Comparison of ENCODE assay signal across 8 cellular contexts in the genomic region with DNA sequence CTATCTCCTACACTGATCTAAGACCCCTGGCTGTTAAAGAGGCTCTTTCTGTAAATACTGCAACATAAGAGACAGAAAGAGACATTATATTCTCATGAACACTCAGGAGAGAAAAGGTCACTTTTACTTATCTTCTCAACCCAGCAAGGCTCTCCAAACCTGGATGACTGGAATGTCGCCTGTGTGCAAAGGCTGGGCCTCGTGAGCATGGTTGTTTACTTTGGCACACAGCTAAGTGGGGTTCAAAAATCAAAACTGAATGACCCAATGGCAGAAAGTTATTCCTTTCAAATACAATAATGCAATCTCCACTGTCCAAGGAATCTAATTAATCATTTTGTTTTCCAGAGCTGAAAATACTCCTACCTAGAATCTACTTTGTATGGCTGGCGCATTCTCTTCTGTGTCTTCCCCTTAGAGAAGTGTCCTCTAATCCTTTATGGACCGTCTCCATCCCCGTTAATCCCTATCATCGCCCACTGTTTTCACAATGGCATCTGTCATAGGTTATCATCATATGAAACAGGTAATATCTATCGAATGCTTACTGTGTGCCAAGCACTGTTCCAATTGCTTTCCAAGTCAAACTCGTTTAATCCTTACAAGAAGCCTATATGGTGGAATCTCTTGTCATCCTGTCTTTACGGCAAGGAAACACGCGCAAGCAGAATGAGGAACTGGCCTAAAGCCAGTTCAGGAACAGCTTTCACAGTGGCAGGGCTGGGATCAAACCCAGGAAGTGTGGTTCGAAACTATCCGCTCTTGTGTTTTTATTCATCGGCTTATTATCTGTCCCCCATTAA. TPM values are rescaled to one million over a fixed set of nuclear protein-coding genes. Genes with fewer than 3 reads are reported as not detected.
DNase-seq lines count a peak whose midpoint lies in the region; ATAC-seq, FAIRE-seq and TF ChIP-seq lines count a peak whose summit lies in the region.

No MANE protein-coding gene starts in this region.

- H3K36me3 Mint-ChIP-seq in naive thymus-derived CD4-positive, alpha-beta T cell = peaks cover 0 to 25% (median 9%) of the 10 kb centered on the region in 5 donors

- TF ChIP-seq CTCF in LNCaP clone FGC (IDR thresholded peaks at IDR 0.05; ENCODE audit: control insufficient read depth, extremely low read depth, insufficient read depth) (no peak), bronchial epithelial cell (IDR thresholded peaks at IDR 0.05; ENCODE audit: insufficient read depth, low read length, severe bottlenecking) (no peak), right atrium auricular region (IDR thresholded peaks at IDR 0.05) (no peak)

- no peaks in the 10 kb centered on the region for H3K27me3 ChIP-seq in bronchial epithelial cell (ENCODE audit: control insufficient read depth, insufficient read depth, low read length)
- no peaks in the 10 kb centered on the region for H3K27me3 ChIP-seq in naive thymus-derived CD4-positive, alpha-beta T cell (ENCODE audit: control insufficient read depth in 2 of 2, insufficient read depth in 2 of 2, low read length in 2 of 2)
- H3K27me3 ChIP-seq in right atrium auricular region = no peaks in the 10 kb centered on the region

- peak overlapping the region; percentile 95 for H3K4me3 ChIP-seq in LNCaP clone FGC (ENCODE audit: low read depth, low read length)
- no peak overlapping the region for H3K4me3 ChIP-seq in bronchial epithelial cell (ENCODE audit: low read depth, low read length)
- H3K4me3 ChIP-seq in naive thymus-derived CD4-positive, alpha-beta T cell (ENCODE audit: low read length) = peak overlapping the region; percentile 99
- H3K4me3 ChIP-seq in right atrium auricular region = peak overlapping the region in 1 of 2 donors; percentile 99

- peak overlapping the region; percentile 90 for H3K27ac ChIP-seq in naive thymus-derived CD4-positive, alpha-beta T cell (ENCODE audit: low read depth, low read length)
- no peak overlapping the region for H3K27ac ChIP-seq in right atrium auricular region

- intact Hi-C loops in naive thymus-derived CD4-positive, alpha-beta T cell (cut with micrococcal nuclease) = loop anchor here in 1 of 2 donors (5.0 kb wide), 3 partner anchors 107 to 1347 kb away; a partner anchor contains a TSS

- peak overlapping the region; percentile 83 to 100 (median 98) for H3K4me3 Mint-ChIP-seq in naive thymus-derived CD4-positive, alpha-beta T cell

- DNase-seq in CD1c-positive myeloid dendritic cell (ENCODE audit: extremely low spot score) (peak; percentile 71), LNCaP clone FGC (ENCODE audit: low read depth) (peak; percentile 79), bronchial epithelial cell (ENCODE audit: low read depth) (peak; percentile 2), NCI-H1092 treated with DMSO at 0.1 percent for 48 hours (lab: John Stamatoyannopoulos, UW) (no peak), right atrium auricular region (ENCODE audit: low spot score) (no peak)
- no peak for DNase-seq in naive thymus-derived CD4-positive, alpha-beta T cell
- no peak for DNase-seq in NK-92 treated with Interleukin-12 subunit alpha and Interleukin-12 subunit beta, amount 100 ng/mL, for 24 hours (lab: John Stamatoyannopoulos, UW)

- peaks cover under 1% of the 10 kb centered on the region for H3K36me3 ChIP-seq in bronchial epithelial cell (ENCODE audit: control insufficient read depth, insufficient read depth, low read length)
- peaks cover 0 to 8% (median 0%) of the 10 kb centered on the region in 3 experiments for H3K36me3 ChIP-seq in naive thymus-derived CD4-positive, alpha-beta T cell (ENCODE audit: control insufficient read depth in 2 of 3, insufficient read depth in 3 of 3, low read length in 3 of 3)
- no peaks in the 10 kb centered on the region for H3K36me3 ChIP-seq in right atrium auricular region

- H3K27ac Mint-ChIP-seq in naive thymus-derived CD4-positive, alpha-beta T cell = peak overlapping the region; percentile 16 to 97 (median 90)

- CTCF ChIA-PET in naive thymus-derived CD4-positive, alpha-beta T cell (lab: Charles Lee) = no interaction called here

- no peaks in the 10 kb centered on the region for H3K9me3 ChIP-seq in naive thymus-derived CD4-positive, alpha-beta T cell (ENCODE audit: control insufficient read depth in 2 of 3, low read length in 3 of 3)
- no peaks in the 10 kb centered on the region for H3K9me3 ChIP-seq in right atrium auricular region

- H3K4me1 Mint-ChIP-seq in naive thymus-derived CD4-positive, alpha-beta T cell = peaks cover 37 to 60% (median 51%) of the 10 kb centered on the region in 7 donors

- H3K4me1 ChIP-seq in naive thymus-derived CD4-positive, alpha-beta T cell (ENCODE audit: control insufficient read depth in 2 of 2, insufficient read depth in 2 of 2, low read length in 2 of 2) = peaks cover 18 to 21% of the 10 kb centered on the region in 2 donors
- H3K4me1 ChIP-seq in right atrium auricular region = peaks cover 0 to 23% of the 10 kb centered on the region in 2 donors

- no peak for ATAC-seq in naive thymus-derived CD4-positive, alpha-beta T cell
- ATAC-seq in GM19035 (IDR thresholded peaks at IDR 0.05; ENCODE audit: unreplicated experiment) = no peak

- POLR2A ChIA-PET in naive thymus-derived CD4-positive, alpha-beta T cell (lab: Charles Lee) = no interaction called here

- H3K9me3 Mint-ChIP-seq in naive thymus-derived CD4-positive, alpha-beta T cell = peaks cover 0 to 1% (median 0%) of the 10 kb centered on the region in 11 donors

- H3K27me3 Mint-ChIP-seq in naive thymus-derived CD4-positive, alpha-beta T cell = no peaks in the 10 kb centered on the region

- no peak for FAIRE-seq in bronchial epithelial cell (lab: Jason Lieb, UNC)

RNA-seq across cellular contexts. Expression of a gene that starts 1.3 kb away (rescaled TPM):
- total RNA-seq in bronchial epithelial cell (1.3 and 2.4 TPM in 2 replicates), right atrium auricular region (1 to 10 TPM; 1.9 to 2.4 TPM)
- 10 to 100 TPM in 1 of 5 experiments, 1 to 10 TPM in 4; 7.1 to 12.5 (median 8.5) TPM for total RNA-seq in naive thymus-derived CD4-positive, alpha-beta T cell
- polyA plus RNA-seq in naive thymus-derived CD4-positive, alpha-beta T cell = 1 to 10 TPM in 1 of 2 donors, under 1 TPM in 1; 0.89 to 1.2 TPM

RNA-seq across cellular contexts. Expression of a gene that starts 32.9 kb away (rescaled TPM):
- total RNA-seq in bronchial epithelial cell = not detected in 2 replicates
- 10 to 100 TPM; 64.1 to 91.3 (median 87.3) TPM for total RNA-seq in naive thymus-derived CD4-positive, alpha-beta T cell
- polyA plus RNA-seq in naive thymus-derived CD4-positive, alpha-beta T cell = 10 to 100 TPM; 22.2 to 40.1 TPM
- 1 to 10 TPM in 1 of 2 donors, under 1 TPM in 1; 0.85 to 1.1 TPM for total RNA-seq in right atrium auricular region

RNA-seq across cellular contexts. Expression of a gene that starts 44.4 kb away (rescaled TPM):
- 6.8 and 12.3 TPM in 2 replicates for total RNA-seq in bronchial epithelial cell
- total RNA-seq in naive thymus-derived CD4-positive, alpha-beta T cell = 10 to 100 TPM; 26.0 to 59.6 (median 37.2) TPM
- polyA plus RNA-seq in naive thymus-derived CD4-positive, alpha-beta T cell = 10 to 100 TPM in 1 of 2 donors, 1 to 10 TPM in 1; 5.6 to 16.8 TPM
- 1 to 10 TPM; 2.7 to 6.7 TPM for total RNA-seq in right atrium auricular region

Comparison
In these comparisons a context has a peak if more than half of its experiments do, and no peak if none do; other contexts are left out.
1. DNase-seq: peak in CD1c-positive myeloid dendritic cell (single experiment), LNCaP clone FGC (single experiment) and bronchial epithelial cell (single experiment); none in naive thymus-derived CD4-positive, alpha-beta T cell (0 of 9), NCI-H1092 treated with DMSO at 0.1 percent for 48 hours (single experiment), NK-92 treated with Interleukin-12 subunit alpha and Interleukin-12 subunit beta, amount 100 ng/mL, for 24 hours (single experiment) and right atrium auricular region (single experiment).
2. RNA of a gene that starts 32.9 kb away (total RNA-seq): 64.1 to 91.3 TPM in naive thymus-derived CD4-positive, alpha-beta T cell; 0.85 to 1.1 TPM in right atrium auricular region and not detected in bronchial epithelial cell; every median in the first group is over 10 times any median in the second.